Comparison of ENCODE assay signal across 13 cellular contexts in the genomic region with DNA sequence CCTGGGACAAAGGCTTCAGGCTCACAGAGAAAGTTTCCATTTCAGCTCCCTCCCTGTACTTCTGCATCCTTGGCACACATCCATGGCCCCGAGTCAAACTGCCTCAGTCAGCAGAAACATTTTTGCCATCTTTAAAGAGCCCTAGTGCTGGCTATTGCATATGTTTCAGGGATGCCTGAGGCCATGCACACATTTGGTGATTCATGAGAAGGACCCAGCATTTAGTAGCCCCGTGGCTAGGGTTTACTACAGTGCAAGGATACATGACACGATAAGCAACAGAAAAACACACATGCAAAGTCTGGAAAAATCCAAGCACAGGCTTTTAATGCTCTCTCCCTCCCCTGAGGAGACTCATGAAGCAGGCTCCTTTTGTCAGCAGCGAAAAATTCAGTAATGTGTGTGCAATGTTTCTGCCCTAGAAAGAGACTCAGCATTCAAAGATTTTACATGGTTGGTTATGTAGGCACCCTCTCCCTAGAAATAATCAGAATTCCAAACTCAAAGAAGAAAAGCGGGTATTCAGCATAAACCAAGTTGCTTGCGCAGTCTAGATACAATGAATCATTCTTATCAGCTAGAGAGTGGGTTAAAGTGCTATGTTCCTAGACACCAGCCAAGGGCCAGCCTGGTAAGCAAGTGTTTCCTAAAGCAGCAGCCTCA. TPM values are rescaled to one million over a fixed set of nuclear protein-coding genes. Genes with fewer than 3 reads are reported as not detected.
DNase-seq lines count a peak whose midpoint lies in the region; ATAC-seq lines count a peak whose summit lies in the region.
"Had no signal": no experiment of that assay in that cellular context is flagged by ENCODE, and none has a peak within 500 bp of the region (broad histone marks: within the 10 kb centered on the region; RNA-seq: fewer than 3 reads in every experiment).

No MANE protein-coding gene starts in this region.

- H3K4me3 ChIP-seq in aorta (ENCODE audit: low read length in 2 of 2): no peak overlapping the region
- H3K4me3 ChIP-seq: BLaER1 had no signal

- H3K36me3 ChIP-seq in aorta (ENCODE audit: control insufficient read depth in 1 of 2, insufficient read depth in 2 of 2, low read length in 1 of 2): no peaks in the 10 kb centered on the region
- H3K36me3 ChIP-seq: BLaER1 had no signal

- H3K27ac ChIP-seq in aorta (ENCODE audit: low read depth in 1 of 2, low read length in 2 of 2): peak overlapping the region in 1 of 2 donors; percentile 11
- H3K27ac ChIP-seq: BLaER1 had no signal

- WGBS in aorta, 2 donors: 14 to 32% methylated on average over 6 of the region's 6 CpGs

- ATAC-seq in Right ventricle myocardium inferior (peak; percentile 60), left lobe of liver (peak; percentile 57), aorta (ENCODE audit: low FRiP score) (peak; percentile 70), HG03521 (IDR thresholded peaks at IDR 0.05; ENCODE audit: unreplicated experiment) (no peak)

- intact Hi-C loops in Right ventricle myocardium inferior (cut with DNase I) (no loop called here), cardiac septum (cut with DNase I) (no loop called here), aorta (cut with DNase I) (no loop called here)

- peaks cover 2% of the 10 kb centered on the region for H3K9me3 ChIP-seq in aorta (ENCODE audit: control insufficient read depth, low read length)

- no peaks in the 10 kb centered on the region for H3K27me3 ChIP-seq in aorta (ENCODE audit: control insufficient read depth in 1 of 2, insufficient read depth in 2 of 2, low read length in 1 of 2)
- H3K27me3 ChIP-seq: BLaER1 had no signal

- H3K4me1 ChIP-seq in aorta (ENCODE audit: control insufficient read depth in 1 of 2, insufficient read depth in 2 of 2, low read length in 2 of 2): no peaks in the 10 kb centered on the region
- H3K4me1 ChIP-seq: BLaER1 had no signal

- peak; percentile 81 for DNase-seq in Right ventricle myocardium inferior (ENCODE audit: missing footprints)
- DNase-seq in cardiac septum (ENCODE audit: low spot score): no peak
- peak; percentile 73 for DNase-seq in cerebellar cortex (ENCODE audit: low spot score)
- DNase-seq in left lobe of liver (ENCODE audit: low spot score): peak; percentile 55
- peak; percentile 80 to 85 for DNase-seq in aorta
- no peak for DNase-seq in stimulated activated naive CD4-positive, alpha-beta T cell (lab: John Stamatoyannopoulos, UW)
- DNase-seq in activated effector memory CD4-positive, alpha-beta T cell treated with Interleukin-2 at 50 U/mL for 16 hours: no peak
- DNase-seq: activated naive CD8-positive, alpha-beta T cell treated with anti-CD3 and anti-CD28 coated beads, Interleukin-2, amount 10 ng/mL, durations not matched to agents 7 days and 5 days; T-helper 9 cell had no signal

RNA-seq across cellular contexts. Expression of a gene that starts 17.6 kb away (rescaled TPM):
- not detected for total RNA-seq in Right ventricle myocardium inferior
- not detected for total RNA-seq in cardiac septum
- total RNA-seq in left lobe of liver: not detected
- not detected for total RNA-seq in aorta
- not detected for polyA plus RNA-seq in aorta
- total RNA-seq: activated naive CD8-positive, alpha-beta T cell treated with anti-CD3 and anti-CD28 coated beads, Interleukin-2, amount 10 ng/mL, durations not matched to agents 7 days and 5 days; H1; NCI-H460 had no signal
- polyA plus RNA-seq: H1 had no signal

RNA-seq across cellular contexts. Expression of a gene that starts 26.0 kb away (rescaled TPM):
- total RNA-seq in Right ventricle myocardium inferior (17.6 TPM), cardiac septum (13.4 TPM), left lobe of liver (24.2 TPM), aorta (10 to 100 TPM; 21.4 to 31.7 TPM)
- polyA plus RNA-seq in aorta: 10 to 100 TPM; 15.4 to 25.0 TPM

Comparison
In these comparisons a context has a peak if more than half of its experiments do, and no peak if none do; other contexts are left out.
1. DNase-seq: peak in Right ventricle myocardium inferior (single experiment), cerebellar cortex (single experiment), left lobe of liver (single experiment) and aorta (2 of 2); none in cardiac septum (single experiment), stimulated activated naive CD4-positive, alpha-beta T cell (0 of 6) and activated effector memory CD4-positive, alpha-beta T cell treated with Interleukin-2 at 50 U/mL for 16 hours (single experiment).